In genomic region chr11:17457361-17458104, GRCh38 we compare ENCODE assay signal across 1 cellular context.
TF ChIP-seq lines count a peak whose summit lies in the region.

No MANE protein-coding gene starts in this region.

TF ChIP-seq in H1, 55 proteins besides CTCF, POLR2A, EP300 and RAD21 (continued from another document):
- TF ChIP-seq, protein P1, sequence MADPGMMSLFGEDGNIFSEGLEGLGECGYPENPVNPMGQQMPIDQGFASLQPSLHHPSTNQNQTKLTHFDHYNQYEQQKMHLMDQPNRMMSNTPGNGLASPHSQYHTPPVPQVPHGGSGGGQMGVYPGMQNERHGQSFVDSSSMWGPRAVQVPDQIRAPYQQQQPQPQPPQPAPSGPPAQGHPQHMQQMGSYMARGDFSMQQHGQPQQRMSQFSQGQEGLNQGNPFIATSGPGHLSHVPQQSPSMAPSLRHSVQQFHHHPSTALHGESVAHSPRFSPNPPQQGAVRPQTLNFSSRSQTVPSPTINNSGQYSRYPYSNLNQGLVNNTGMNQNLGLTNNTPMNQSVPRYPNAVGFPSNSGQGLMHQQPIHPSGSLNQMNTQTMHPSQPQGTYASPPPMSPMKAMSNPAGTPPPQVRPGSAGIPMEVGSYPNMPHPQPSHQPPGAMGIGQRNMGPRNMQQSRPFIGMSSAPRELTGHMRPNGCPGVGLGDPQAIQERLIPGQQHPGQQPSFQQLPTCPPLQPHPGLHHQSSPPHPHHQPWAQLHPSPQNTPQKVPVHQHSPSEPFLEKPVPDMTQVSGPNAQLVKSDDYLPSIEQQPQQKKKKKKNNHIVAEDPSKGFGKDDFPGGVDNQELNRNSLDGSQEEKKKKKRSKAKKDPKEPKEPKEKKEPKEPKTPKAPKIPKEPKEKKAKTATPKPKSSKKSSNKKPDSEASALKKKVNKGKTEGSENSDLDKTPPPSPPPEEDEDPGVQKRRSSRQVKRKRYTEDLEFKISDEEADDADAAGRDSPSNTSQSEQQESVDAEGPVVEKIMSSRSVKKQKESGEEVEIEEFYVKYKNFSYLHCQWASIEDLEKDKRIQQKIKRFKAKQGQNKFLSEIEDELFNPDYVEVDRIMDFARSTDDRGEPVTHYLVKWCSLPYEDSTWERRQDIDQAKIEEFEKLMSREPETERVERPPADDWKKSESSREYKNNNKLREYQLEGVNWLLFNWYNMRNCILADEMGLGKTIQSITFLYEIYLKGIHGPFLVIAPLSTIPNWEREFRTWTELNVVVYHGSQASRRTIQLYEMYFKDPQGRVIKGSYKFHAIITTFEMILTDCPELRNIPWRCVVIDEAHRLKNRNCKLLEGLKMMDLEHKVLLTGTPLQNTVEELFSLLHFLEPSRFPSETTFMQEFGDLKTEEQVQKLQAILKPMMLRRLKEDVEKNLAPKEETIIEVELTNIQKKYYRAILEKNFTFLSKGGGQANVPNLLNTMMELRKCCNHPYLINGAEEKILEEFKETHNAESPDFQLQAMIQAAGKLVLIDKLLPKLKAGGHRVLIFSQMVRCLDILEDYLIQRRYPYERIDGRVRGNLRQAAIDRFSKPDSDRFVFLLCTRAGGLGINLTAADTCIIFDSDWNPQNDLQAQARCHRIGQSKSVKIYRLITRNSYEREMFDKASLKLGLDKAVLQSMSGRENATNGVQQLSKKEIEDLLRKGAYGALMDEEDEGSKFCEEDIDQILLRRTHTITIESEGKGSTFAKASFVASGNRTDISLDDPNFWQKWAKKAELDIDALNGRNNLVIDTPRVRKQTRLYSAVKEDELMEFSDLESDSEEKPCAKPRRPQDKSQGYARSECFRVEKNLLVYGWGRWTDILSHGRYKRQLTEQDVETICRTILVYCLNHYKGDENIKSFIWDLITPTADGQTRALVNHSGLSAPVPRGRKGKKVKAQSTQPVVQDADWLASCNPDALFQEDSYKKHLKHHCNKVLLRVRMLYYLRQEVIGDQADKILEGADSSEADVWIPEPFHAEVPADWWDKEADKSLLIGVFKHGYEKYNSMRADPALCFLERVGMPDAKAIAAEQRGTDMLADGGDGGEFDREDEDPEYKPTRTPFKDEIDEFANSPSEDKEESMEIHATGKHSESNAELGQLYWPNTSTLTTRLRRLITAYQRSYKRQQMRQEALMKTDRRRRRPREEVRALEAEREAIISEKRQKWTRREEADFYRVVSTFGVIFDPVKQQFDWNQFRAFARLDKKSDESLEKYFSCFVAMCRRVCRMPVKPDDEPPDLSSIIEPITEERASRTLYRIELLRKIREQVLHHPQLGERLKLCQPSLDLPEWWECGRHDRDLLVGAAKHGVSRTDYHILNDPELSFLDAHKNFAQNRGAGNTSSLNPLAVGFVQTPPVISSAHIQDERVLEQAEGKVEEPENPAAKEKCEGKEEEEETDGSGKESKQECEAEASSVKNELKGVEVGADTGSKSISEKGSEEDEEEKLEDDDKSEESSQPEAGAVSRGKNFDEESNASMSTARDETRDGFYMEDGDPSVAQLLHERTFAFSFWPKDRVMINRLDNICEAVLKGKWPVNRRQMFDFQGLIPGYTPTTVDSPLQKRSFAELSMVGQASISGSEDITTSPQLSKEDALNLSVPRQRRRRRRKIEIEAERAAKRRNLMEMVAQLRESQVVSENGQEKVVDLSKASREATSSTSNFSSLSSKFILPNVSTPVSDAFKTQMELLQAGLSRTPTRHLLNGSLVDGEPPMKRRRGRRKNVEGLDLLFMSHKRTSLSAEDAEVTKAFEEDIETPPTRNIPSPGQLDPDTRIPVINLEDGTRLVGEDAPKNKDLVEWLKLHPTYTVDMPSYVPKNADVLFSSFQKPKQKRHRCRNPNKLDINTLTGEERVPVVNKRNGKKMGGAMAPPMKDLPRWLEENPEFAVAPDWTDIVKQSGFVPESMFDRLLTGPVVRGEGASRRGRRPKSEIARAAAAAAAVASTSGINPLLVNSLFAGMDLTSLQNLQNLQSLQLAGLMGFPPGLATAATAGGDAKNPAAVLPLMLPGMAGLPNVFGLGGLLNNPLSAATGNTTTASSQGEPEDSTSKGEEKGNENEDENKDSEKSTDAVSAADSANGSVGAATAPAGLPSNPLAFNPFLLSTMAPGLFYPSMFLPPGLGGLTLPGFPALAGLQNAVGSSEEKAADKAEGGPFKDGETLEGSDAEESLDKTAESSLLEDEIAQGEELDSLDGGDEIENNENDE (IDR thresholded peaks at IDR 0.05; ENCODE audit: insufficient replicate concordance, low read length): no peak
- TF ChIP-seq, protein P2, sequence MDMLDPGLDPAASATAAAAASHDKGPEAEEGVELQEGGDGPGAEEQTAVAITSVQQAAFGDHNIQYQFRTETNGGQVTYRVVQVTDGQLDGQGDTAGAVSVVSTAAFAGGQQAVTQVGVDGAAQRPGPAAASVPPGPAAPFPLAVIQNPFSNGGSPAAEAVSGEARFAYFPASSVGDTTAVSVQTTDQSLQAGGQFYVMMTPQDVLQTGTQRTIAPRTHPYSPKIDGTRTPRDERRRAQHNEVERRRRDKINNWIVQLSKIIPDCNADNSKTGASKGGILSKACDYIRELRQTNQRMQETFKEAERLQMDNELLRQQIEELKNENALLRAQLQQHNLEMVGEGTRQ (IDR thresholded peaks at IDR 0.05; ENCODE audit: low read length): no peak
- no peak for TF ChIP-seq CREB1 (IDR thresholded peaks at IDR 0.05)
- TF ChIP-seq JUN (IDR thresholded peaks at IDR 0.05; ENCODE audit: low read depth, low read length): no peak
- no peak for TF ChIP-seq NANOG (IDR thresholded peaks at IDR 0.05; ENCODE audit: insufficient read depth, low read depth, low read length, poor library complexity, severe bottlenecking)
- TF ChIP-seq BCL11A (IDR thresholded peaks at IDR 0.05; ENCODE audit: low read depth in 2 of 2, low read length in 2 of 2): no peak
- TF ChIP-seq SP4 (IDR thresholded peaks at IDR 0.05; ENCODE audit: low read length): no peak
- TF ChIP-seq SUZ12 (IDR thresholded peaks at IDR 0.05; ENCODE audit: low read length): no peak
